15 cellular contexts compared by ENCODE assay signal in genomic region chr2:99801304-99801909, GRCh38.
A peak's percentile ranks its signal among the peaks of the same experiment; 100 is the strongest.
DNase-seq lines count a peak whose midpoint lies in the region; ATAC-seq, FAIRE-seq and TF ChIP-seq lines count a peak whose summit lies in the region.
"Had no signal": no experiment of that assay in that cellular context is flagged by ENCODE, and none has a peak within 500 bp of the region (broad histone marks: within the 10 kb centered on the region; RNA-seq: fewer than 3 reads in every experiment).

No MANE protein-coding gene starts in this region.

- POLR2A ChIA-PET in HepG2 (lab: Yijun Ruan, JAX): no interaction called here
- POLR2A ChIA-PET in H1 (lab: Charles Lee; ENCODE audit: partially characterized antibody): no interaction called here

- H3K27ac Mint-ChIP-seq in nephron progenitor cell: peak overlapping the region; percentile 54
- H3K27ac Mint-ChIP-seq: CD4-positive, alpha-beta T cell; IgD-negative memory B cell had no signal

- no peak overlapping the region for H4K5ac ChIP-seq in H1 (ENCODE audit: insufficient read length, low read depth, low read length)

- TF ChIP-seq POLR2A in right lobe of liver (IDR thresholded peaks at IDR 0.05): no peak
- no peak for TF ChIP-seq POLR2A in HepG2 (IDR thresholded peaks at IDR 0.05; ENCODE audit: insufficient read depth in 1 of 2, low read depth in 2 of 2, low read length in 2 of 2)
- no peak for TF ChIP-seq POLR2A in H1 (IDR thresholded peaks at IDR 0.05; ENCODE audit: control extremely low read depth in 1 of 2, low read depth in 2 of 2, low read length in 2 of 2)

- intact Hi-C loops in right lobe of liver (cut with DNase I) (no loop called here), HepG2 (cut with micrococcal nuclease; ENCODE audit: unreplicated experiment) (no loop called here)

- peaks cover 7% of the 10 kb centered on the region for H3K27me3 Mint-ChIP-seq in nephron progenitor cell (ENCODE audit: low read depth, poor library complexity)
- H3K27me3 Mint-ChIP-seq: CD4-positive, alpha-beta T cell; IgD-negative memory B cell had no signal

- peak overlapping the region; percentile 88 for H3K14ac ChIP-seq in H1 (ENCODE audit: insufficient read length)

- no peak overlapping the region for H3K4me3 ChIP-seq in right lobe of liver
- no peak overlapping the region for H3K4me3 ChIP-seq in HepG2 (replicated peaks in 1 of 3; ENCODE audit: insufficient read depth in 1 of 3, low read depth in 2 of 3, low read length in 3 of 3)
- no peak overlapping the region for H3K4me3 ChIP-seq in H1 (ENCODE audit: extremely low read depth in 1 of 4, insufficient read depth in 2 of 4, low read depth in 3 of 4, low read length in 4 of 4)
- no peak overlapping the region for H3K4me3 ChIP-seq in WERI-Rb-1 (ENCODE audit: low read depth, low read length)
- H3K4me3 ChIP-seq: BLaER1 treated with 17β-estradiol and CSF1 and Interleukin-3, amounts not matched to agents 10 nM and 100 nM had no signal

- H3K4me2 ChIP-seq in HepG2 (ENCODE audit: low read depth, low read length) (no peak overlapping the region), H1 (ENCODE audit: insufficient read depth in 1 of 2, low read depth in 2 of 2, low read length in 2 of 2) (no peak overlapping the region)
- H3K4me2 ChIP-seq: KMS-11 had no signal

- no peaks in the 10 kb centered on the region for H4K20me1 ChIP-seq in HepG2 (ENCODE audit: insufficient read depth, low read length)
- H4K20me1 ChIP-seq in H1 (replicated peaks in 1 of 2; ENCODE audit: control insufficient read depth in 1 of 2, insufficient read depth in 2 of 2, low read length in 2 of 2): no peaks in the 10 kb centered on the region
- H4K20me1 ChIP-seq: BLaER1 treated with 17β-estradiol and CSF1 and Interleukin-3, amounts not matched to agents 10 nM and 100 nM had no signal

- H2BK12ac ChIP-seq in H1 (ENCODE audit: low read depth, low read length): no peak overlapping the region

- H3K36me3 Mint-ChIP-seq in nephron progenitor cell (ENCODE audit: low read depth): peaks cover 73% of the 10 kb centered on the region

- no peak overlapping the region for H3K9ac ChIP-seq in HepG2 (ENCODE audit: insufficient read depth, low read depth, low read length)
- no peak overlapping the region for H3K9ac ChIP-seq in H1 (replicated peaks in 1 of 4; ENCODE audit: extremely low read depth in 1 of 4, low read depth in 3 of 4, low read length in 3 of 4)
- H3K9ac ChIP-seq: BLaER1 treated with 17β-estradiol and CSF1 and Interleukin-3, amounts not matched to agents 10 nM and 100 nM; KMS-11 had no signal

- H3K79me2 ChIP-seq in HepG2 (ENCODE audit: insufficient read depth, low read length) (no peaks in the 10 kb centered on the region), H1 (ENCODE audit: control insufficient read depth in 1 of 2, insufficient read depth in 2 of 2, low read length in 2 of 2) (no peaks in the 10 kb centered on the region)

- peaks cover 42% of the 10 kb centered on the region for H3K9me3 Mint-ChIP-seq in nephron progenitor cell

- H3K18ac ChIP-seq in H1 (ENCODE audit: extremely low read depth, low read length): no peak overlapping the region

- TF ChIP-seq CTCF in right lobe of liver (IDR thresholded peaks at IDR 0.05): no peak
- no peak for TF ChIP-seq CTCF in HepG2 (CRISPR knock-in tag; IDR thresholded peaks at IDR 0.05)
- TF ChIP-seq CTCF in H1 (IDR thresholded peaks at IDR 0.05; ENCODE audit: control extremely low read depth in 1 of 3, insufficient read depth in 1 of 3, low read depth in 1 of 3, low read length in 3 of 3): no peak
- no peak for TF ChIP-seq CTCF in nephron progenitor cell (IDR thresholded peaks at IDR 0.05)
- no peak for TF ChIP-seq CTCF in WERI-Rb-1 (IDR thresholded peaks at IDR 0.05; ENCODE audit: low read depth, low read length)

- H3K27ac ChIP-seq in right lobe of liver (no peak overlapping the region), HepG2 (ENCODE audit: extremely low read length, insufficient read depth, low read length) (no peak overlapping the region), H1 (ENCODE audit: low read depth, low read length) (no peak overlapping the region), WERI-Rb-1 (no peak overlapping the region)
- H3K27ac ChIP-seq: BLaER1 treated with 17β-estradiol and CSF1 and Interleukin-3, amounts not matched to agents 10 nM and 100 nM; KMS-11 had no signal

- no peak for TF ChIP-seq RAD21 in HepG2 (CRISPR knock-in tag; IDR thresholded peaks at IDR 0.05)
- TF ChIP-seq RAD21 in H1 (IDR thresholded peaks at IDR 0.05 in 1 of 2, conservative IDR thresholded peaks at IDR 0.05 in 1 of 2; ENCODE audit: low read depth in 2 of 2, low read length in 2 of 2): no peak

- H3K27me3 ChIP-seq in right lobe of liver: no peaks in the 10 kb centered on the region
- H3K27me3 ChIP-seq in HepG2 (ENCODE audit: control insufficient read depth in 1 of 2, insufficient read depth in 2 of 2, low read length in 2 of 2): no peaks in the 10 kb centered on the region; a peak in 1 of 5 replicates
- H3K27me3 ChIP-seq in H1 (replicated peaks in 1 of 4; ENCODE audit: control insufficient read depth in 3 of 4, extremely low read depth in 1 of 4, insufficient read depth in 3 of 4, low read length in 3 of 4): no peaks in the 10 kb centered on the region
- H3K27me3 ChIP-seq in WERI-Rb-1 (ENCODE audit: insufficient read depth, low read depth, severe bottlenecking): no peaks in the 10 kb centered on the region
- H3K27me3 ChIP-seq: BLaER1 treated with 17β-estradiol and CSF1 and Interleukin-3, amounts not matched to agents 10 nM and 100 nM had no signal

- CTCF ChIA-PET in HepG2 (lab: Yijun Ruan, JAX; ENCODE audit: low intra/inter-chr PET ratio, low total read pairs) (no interaction called here), H1 (lab: Charles Lee; ENCODE audit: partially characterized antibody) (interaction anchor here (1.3 kb wide), 1 partner anchor 16 kb away, joined by 3 read pairs; no protein-coding TSS in a partner anchor)

- no peaks in the 10 kb centered on the region for H3K79me1 ChIP-seq in H1 (ENCODE audit: low read depth, low read length)

- H3K56ac ChIP-seq in H1 (replicated peaks; ENCODE audit: insufficient read length, low read depth, low read length): no peak overlapping the region

- H3K36me3 ChIP-seq in right lobe of liver (no peaks in the 10 kb centered on the region), HepG2 (replicated peaks in 1 of 2; ENCODE audit: control insufficient read depth in 1 of 2, insufficient read depth in 2 of 2, low read length in 2 of 2) (no peaks in the 10 kb centered on the region), H1 (ENCODE audit: control insufficient read depth in 2 of 4, insufficient read depth in 4 of 4, low read length in 3 of 4) (no peaks in the 10 kb centered on the region), WERI-Rb-1 (no peaks in the 10 kb centered on the region)

- no peak overlapping the region for H2AK5ac ChIP-seq in H1 (ENCODE audit: low read depth, low read length)

- H3K4me1 ChIP-seq in right lobe of liver (no peaks in the 10 kb centered on the region), HepG2 (ENCODE audit: insufficient read depth, low read length) (no peaks in the 10 kb centered on the region), H1 (replicated peaks in 1 of 4; ENCODE audit: control insufficient read depth in 3 of 4, insufficient read depth in 4 of 4, low read length in 3 of 4) (no peaks in the 10 kb centered on the region)

- BruUV-seq in HepG2 (replicated peaks; lab: Mats Ljungman, UMichigan): no TSS peak

- no peak for TF ChIP-seq EP300 in HepG2 (IDR thresholded peaks at IDR 0.05; ENCODE audit: low read depth in 2 of 2, low read length in 2 of 2)
- no peak for TF ChIP-seq EP300 in HepG2 (CRISPR knock-in tag; IDR thresholded peaks at IDR 0.05; ENCODE audit: borderline replicate concordance)
- no peak for TF ChIP-seq EP300 in H1 (IDR thresholded peaks at IDR 0.05; ENCODE audit: borderline replicate concordance in 1 of 2, low read depth in 2 of 2, low read length in 2 of 2)

- no peak for DNase-seq in right lobe of liver
- DNase-seq in HepG2 (ENCODE audit: low spot score): no peak
- DNase-seq in H1 (ENCODE audit: low read depth in 1 of 2, low spot score in 2 of 2): no peak
- DNase-seq in nephron progenitor cell: no peak
- DNase-seq in DMS79 treated with DMSO at 0.1 percent for 48 hours (lab: John Stamatoyannopoulos, UW): no peak
- no peak for DNase-seq in WERI-Rb-1
- DNase-seq in activated CD4-positive, alpha-beta T cell treated with anti-CD3 and anti-CD28 coated beads for 1 hour: no peak
- DNase-seq: ACHN; CD4-positive, alpha-beta T cell; DND-41; GDM1; HCEC 1CT had no signal

- no peak overlapping the region for H2BK15ac ChIP-seq in H1 (ENCODE audit: low read length)

- H2AFZ ChIP-seq in HepG2 (ENCODE audit: low read length) (no peak overlapping the region), H1 (ENCODE audit: low read length) (no peak overlapping the region)

- H3K23me2 ChIP-seq in H1 (ENCODE audit: low read depth, low read length): no peaks in the 10 kb centered on the region; the same call in 1 of the 2 replicates

- in situ Hi-C loops in HepG2 (cut with HindIII; ENCODE audit: extremely low pct_ligation_motif_present, low pct_unique_long_range_greater_than_20kb): no loop called here

- no peak overlapping the region for H3K4me3 Mint-ChIP-seq in nephron progenitor cell
- H3K4me3 Mint-ChIP-seq: CD4-positive, alpha-beta T cell; IgD-negative memory B cell had no signal

- no peak overlapping the region for H3K23ac ChIP-seq in H1 (ENCODE audit: insufficient read length)

- H3K9me3 ChIP-seq in right lobe of liver (peaks cover 0 to 4% (median 0%) of the 10 kb centered on the region in 4 donors), HepG2 (ENCODE audit: low read length) (peaks cover 8% of the 10 kb centered on the region; the same call in 1 of the 2 replicates), H1 (ENCODE audit: insufficient read depth in 2 of 2, low read depth in 1 of 2, low read length in 1 of 2) (peaks cover 3 to 9% of the 10 kb centered on the region in 2 experiments; a peak in 3 of 4 replicates), WERI-Rb-1 (ENCODE audit: severe bottlenecking) (no peaks in the 10 kb centered on the region)

- no peak for FAIRE-seq in HepG2 (lab: Jason Lieb, UNC)
- no peak for FAIRE-seq in H1 (lab: Jason Lieb, UNC)

- no peak overlapping the region for H4K8ac ChIP-seq in H1 (ENCODE audit: extremely low read depth, insufficient read depth, low read length)

- H2BK120ac ChIP-seq in H1 (replicated peaks; ENCODE audit: low read depth, low read length): no peak overlapping the region

- H4K91ac ChIP-seq in H1 (replicated peaks; ENCODE audit: insufficient read length, low read length): no peak overlapping the region

- no peak overlapping the region for H2BK20ac ChIP-seq in H1 (ENCODE audit: low read length)

- no peak overlapping the region for H2BK5ac ChIP-seq in H1 (ENCODE audit: low read depth, low read length)

- H3K4ac ChIP-seq in H1 (replicated peaks; ENCODE audit: insufficient read length, low read depth, low read length): no peak overlapping the region

- WGBS in right lobe of liver (ENCODE audit: insufficient coverage, low coverage, low lambda C conversion rate, missing lambda C conversion rate): 62% methylated on average over 4 of the region's 4 CpGs
- WGBS in HepG2 (ENCODE audit: low lambda C conversion rate): 23% methylated on average over 4 of the region's 4 CpGs
- 93% methylated on average over 4 of the region's 4 CpGs; no CpG with 5 or more reads in 1 of the 2 experiments for WGBS in H1 (ENCODE audit: extremely low coverage in 1 of 2, insufficient coverage in 1 of 2, insufficient read length in 1 of 2, insufficient replicate concordance in 2 of 2, low coverage in 1 of 2, low lambda C conversion rate in 2 of 2, missing lambda C conversion rate in 1 of 2), 2 experiments

- H3K4me1 Mint-ChIP-seq in nephron progenitor cell: peaks cover 16% of the 10 kb centered on the region

- ATAC-seq in right lobe of liver: peak in 3 of 4 donors; percentile 47 to 74 (median 52)
- ATAC-seq in HepG2: no peak
